In genomic region chr12:63897931-63898330, GRCh38 we compare ENCODE assay signal across 17 cellular contexts. TPM values are rescaled to one million over a fixed set of nuclear protein-coding genes. Genes with fewer than 3 reads are reported as not detected.
DNase-seq lines count a peak whose midpoint lies in the region; ATAC-seq, FAIRE-seq and TF ChIP-seq lines count a peak whose summit lies in the region.
"Had no signal": no experiment of that assay in that cellular context is flagged by ENCODE, and none has a peak within 500 bp of the region (broad histone marks: within the 10 kb centered on the region; RNA-seq: fewer than 3 reads in every experiment).

No MANE protein-coding gene starts in this region.

- H2AFZ ChIP-seq in H1 (ENCODE audit: low read length) (0 out of 2 replicates have a peak overlapping the region, but pooled peaks have one; percentile 28), parathyroid adenoma (no peak overlapping the region)

- POLR2A ChIA-PET in H1 (lab: Charles Lee; ENCODE audit: partially characterized antibody), result interaction anchor here (1.2 kb wide), 1 partner anchor 9 kb away, joined by 9 read pairs; no protein-coding TSS in a partner anchor

- TF ChIP-seq CTCF in H1 (IDR thresholded peaks at IDR 0.05; ENCODE audit: control extremely low read depth in 1 of 3, insufficient read depth in 1 of 3, low read depth in 1 of 3, low read length in 3 of 3) (no peak), parathyroid adenoma (IDR thresholded peaks at IDR 0.05) (no peak)

- H3K4me3 ChIP-seq in H1 (ENCODE audit: extremely low read depth in 1 of 4, insufficient read depth in 2 of 4, low read depth in 3 of 4, low read length in 4 of 4), result no peak overlapping the region
- no peak overlapping the region for H3K4me3 ChIP-seq in parathyroid adenoma (ENCODE audit: low read depth, low read length)

- no peaks in the 10 kb centered on the region for H3K36me3 ChIP-seq in H1 (ENCODE audit: control insufficient read depth in 2 of 4, insufficient read depth in 4 of 4, low read length in 3 of 4)
- H3K36me3 ChIP-seq in parathyroid adenoma (ENCODE audit: control insufficient read depth, insufficient read depth, low read length), result no peaks in the 10 kb centered on the region

- H3K4ac ChIP-seq in H1 (replicated peaks; ENCODE audit: insufficient read length, low read depth, low read length), result no peak overlapping the region

- H3K9me3 ChIP-seq in H1 (ENCODE audit: insufficient read depth in 2 of 2, low read depth in 1 of 2, low read length in 1 of 2), result no peaks in the 10 kb centered on the region
- no peaks in the 10 kb centered on the region for H3K9me3 ChIP-seq in parathyroid adenoma (ENCODE audit: control insufficient read depth, low read length)

- no peaks in the 10 kb centered on the region for H4K20me1 ChIP-seq in H1 (replicated peaks in 1 of 2; ENCODE audit: control insufficient read depth in 1 of 2, insufficient read depth in 2 of 2, low read length in 2 of 2)

- TF ChIP-seq EP300 in H1 (IDR thresholded peaks at IDR 0.05; ENCODE audit: borderline replicate concordance in 1 of 2, low read depth in 2 of 2, low read length in 2 of 2), result no peak

- no peaks in the 10 kb centered on the region for H3K27me3 ChIP-seq in H1 (replicated peaks in 1 of 4; ENCODE audit: control insufficient read depth in 3 of 4, extremely low read depth in 1 of 4, insufficient read depth in 3 of 4, low read length in 3 of 4)
- no peaks in the 10 kb centered on the region for H3K27me3 ChIP-seq in parathyroid adenoma (ENCODE audit: control insufficient read depth, insufficient read depth, low read length)

- no peak for ATAC-seq in HG03565 (IDR thresholded peaks at IDR 0.05; ENCODE audit: unreplicated experiment)
- ATAC-seq: CD8-positive, alpha-beta T cell; natural killer cell treated with Interleukin-12 subunit alpha and Interleukin-12 subunit beta and Interleukin-15 and Interleukin-18, amount 100 ng/mL, for 72 hours had no signal

- TF ChIP-seq POLR2A in H1 (IDR thresholded peaks at IDR 0.05; ENCODE audit: control extremely low read depth in 1 of 2, low read depth in 2 of 2, low read length in 2 of 2), result no peak

- CTCF ChIA-PET in H1 (lab: Charles Lee; ENCODE audit: partially characterized antibody), result interaction anchor here (0.6 to 1.4 kb wide), 3 partner anchors 9 to 146 kb away, joined by 3 to 4 read pairs (median 3); no protein-coding TSS in a partner anchor

- H3K79me2 ChIP-seq in H1 (ENCODE audit: control insufficient read depth in 1 of 2, insufficient read depth in 2 of 2, low read length in 2 of 2) (no peaks in the 10 kb centered on the region; a peak in 1 of 4 replicates), parathyroid adenoma (peaks cover 34% of the 10 kb centered on the region)

- H3K4me2 ChIP-seq in H1 (ENCODE audit: insufficient read depth in 1 of 2, low read depth in 2 of 2, low read length in 2 of 2) (no peak overlapping the region), parathyroid adenoma (ENCODE audit: low read length) (peak overlapping the region; percentile 24)

- no peak overlapping the region for H2BK20ac ChIP-seq in H1 (ENCODE audit: low read length)

- no peak overlapping the region for H4K8ac ChIP-seq in H1 (ENCODE audit: extremely low read depth, insufficient read depth, low read length)

- FAIRE-seq in H1 (lab: Jason Lieb, UNC), result no peak
- FAIRE-seq: GM18507 had no signal

- no peak overlapping the region for H4K5ac ChIP-seq in H1 (ENCODE audit: insufficient read length, low read depth, low read length)

- no peak overlapping the region for H3K27ac ChIP-seq in H1 (ENCODE audit: low read depth, low read length)
- H3K27ac ChIP-seq in parathyroid adenoma, result peak overlapping the region; percentile 56

- TF ChIP-seq RAD21 in H1 (IDR thresholded peaks at IDR 0.05 in 1 of 2, conservative IDR thresholded peaks at IDR 0.05 in 1 of 2; ENCODE audit: low read depth in 2 of 2, low read length in 2 of 2), result no peak

- H3K79me1 ChIP-seq in H1 (ENCODE audit: low read depth, low read length), result no peaks in the 10 kb centered on the region; the same call in 1 of the 2 replicates

- H2AK5ac ChIP-seq in H1 (ENCODE audit: low read depth, low read length), result no peak overlapping the region

- peaks cover under 1 to 5% (median 3%) of the 10 kb centered on the region in 4 experiments; a peak in 3 of 7 replicates for H3K4me1 ChIP-seq in H1 (replicated peaks in 1 of 4; ENCODE audit: control insufficient read depth in 3 of 4, insufficient read depth in 4 of 4, low read length in 3 of 4)
- H3K4me1 ChIP-seq in parathyroid adenoma, result peaks cover 21% of the 10 kb centered on the region

- H2BK5ac ChIP-seq in H1 (ENCODE audit: low read depth, low read length), result no peak overlapping the region

- H2BK12ac ChIP-seq in H1 (ENCODE audit: low read depth, low read length), result no peak overlapping the region

- peak; percentile 50 for DNase-seq in HT1080 (ENCODE audit: low read depth)
- peak; percentile 39 for DNase-seq in SK-MEL-5 (ENCODE audit: low read depth, low spot score)
- DNase-seq in H1 (ENCODE audit: low read depth in 1 of 2, low spot score in 2 of 2), result no peak
- DNase-seq in OCI-M2 (lab: John Stamatoyannopoulos, UW; ENCODE audit: unreplicated experiment), result no peak
- DNase-seq in ACHN, result no peak
- DNase-seq: activated CD4-positive, alpha-beta T cell treated with anti-CD3 and anti-CD28 coated beads, Interleukin-2, amount 50 U/mL, for 1 hour; CD8-positive, alpha-beta T cell; glutamatergic neuron; HFFc6; left cardiac atrium; MV-4-11; NCI-H2171 treated with DMSO at 0.1 percent for 48 hours; substantia nigra had no signal

- no peak overlapping the region for H4K91ac ChIP-seq in H1 (replicated peaks; ENCODE audit: insufficient read length, low read length)

- H3K18ac ChIP-seq in H1 (ENCODE audit: extremely low read depth, low read length), result no peak overlapping the region

- H3K23ac ChIP-seq in H1 (ENCODE audit: insufficient read length), result no peak overlapping the region

- in situ Hi-C loops in SK-MEL-5 (cut with HindIII; ENCODE audit: low pct_unique_long_range_greater_than_20kb, low sequenced_read_pairs), result no loop called here
- in situ Hi-C loops in ACHN (cut with HindIII; ENCODE audit: low pct_ligation_motif_present, low pct_unique_long_range_greater_than_20kb, low sequenced_read_pairs), result no loop called here

- H2BK120ac ChIP-seq in H1 (replicated peaks; ENCODE audit: low read depth, low read length), result no peak overlapping the region

- no peak overlapping the region for H3K9ac ChIP-seq in H1 (replicated peaks in 1 of 4; ENCODE audit: extremely low read depth in 1 of 4, low read depth in 3 of 4, low read length in 3 of 4)
- H3K9ac ChIP-seq in parathyroid adenoma, result no peak overlapping the region

- 72% methylated on average over 2 of the region's 2 CpGs; no CpG with 5 or more reads in 1 of the 2 experiments for WGBS in H1 (ENCODE audit: extremely low coverage in 1 of 2, insufficient coverage in 1 of 2, insufficient read length in 1 of 2, insufficient replicate concordance in 2 of 2, low coverage in 1 of 2, low lambda C conversion rate in 2 of 2, missing lambda C conversion rate in 1 of 2), 2 experiments

- no peak overlapping the region for H3K14ac ChIP-seq in H1 (ENCODE audit: insufficient read length)

- no peaks in the 10 kb centered on the region for H3K23me2 ChIP-seq in H1 (ENCODE audit: low read depth, low read length)

- H2BK15ac ChIP-seq in H1 (ENCODE audit: low read length), result no peak overlapping the region

- peak overlapping the region; percentile 10 for H3K56ac ChIP-seq in H1 (replicated peaks; ENCODE audit: insufficient read length, low read depth, low read length)

TF ChIP-seq in H1, 55 proteins besides CTCF, POLR2A, EP300 and RAD21 (continues in another document):
- TF ChIP-seq NRF1 (IDR thresholded peaks at IDR 0.05; ENCODE audit: low read depth, low read length), result no peak

RNA-seq across cellular contexts. Expression of gene SRGAP1, which starts 53.4 kb away (rescaled TPM):
- 5.5 and 10.9 TPM in 2 replicates for total RNA-seq in HT1080 (2014; rRNA removed; shearing (Covaris generic))
- polyA plus RNA-seq in HT1080 (2015; cell fraction: cytosol; rRNA removed), result 12.5 and 12.6 TPM in 2 replicates
- polyA plus RNA-seq in HT1080 (2015; cell fraction: nucleus; rRNA removed), result 17.9 and 19.1 TPM in 2 replicates
- total RNA-seq in SK-MEL-5 (2014; rRNA removed; shearing (Covaris generic)), result 20.7 and 25.7 TPM in 2 replicates
- polyA plus RNA-seq in SK-MEL-5 (2015; cell fraction: cytosol; rRNA removed), result 9.8 and 12.4 TPM in 2 replicates
- 8.0 and 10.4 TPM in 2 replicates for polyA plus RNA-seq in SK-MEL-5 (2015; cell fraction: nucleus; rRNA removed)
- total RNA-seq in H1 (2021; fragmentation: NEBNext Ultra II Directional; extraction: Animal tissue kit (Norgen Biotek cat#: 25700)), result 5.5 and 7.3 TPM in 2 replicates
- 2.5 and 3.2 TPM in 2 replicates for polyA plus RNA-seq in H1 (2011; rRNA removed)
- polyA plus RNA-seq in H1 (2011; cell fraction: cytosol; rRNA removed), result 2.2 TPM
- 7.3 TPM for polyA plus RNA-seq in H1 (2011; cell fraction: nucleus; rRNA removed)
- polyA plus RNA-seq in H1 (2012, experiment 1 of 2), result 3.1 to 3.7 TPM (median 3.5 TPM) in 4 replicates
- 0.25 TPM for polyA plus RNA-seq in H1 (2012, experiment 2 of 2)
- 5.0 TPM for polyA plus RNA-seq in H1 (2013, experiment 1 of 2)
- polyA plus RNA-seq in H1 (2013, experiment 2 of 2), result 4.6 TPM
- polyA minus RNA-seq in H1 (2011; rRNA and poly(A)+ RNA removed), result 10.0 and 14.0 TPM in 2 replicates
- polyA minus RNA-seq in H1 (2011; cell fraction: cytosol; rRNA and poly(A)+ RNA removed), result 5.7 TPM
- polyA minus RNA-seq in H1 (2011; cell fraction: nucleus; rRNA and poly(A)+ RNA removed), result 19.5 TPM

Comparison
In these comparisons a context has a peak if more than half of its experiments do, and no peak if none do; other contexts are left out.
1. DNase-seq: peak in HT1080 (single experiment) and SK-MEL-5 (single experiment); none in H1 (0 of 2), OCI-M2 (single experiment) and ACHN (single experiment).